ENCODE assay signal across 27 cellular contexts in genomic region chr18:80115035-80115434, GRCh38.
"Had no signal": no experiment of that assay in that cellular context is flagged by ENCODE, and none has a peak within 500 bp of the region (broad histone marks: within the 10 kb centered on the region; RNA-seq: fewer than 3 reads in every experiment).

No MANE protein-coding gene starts in this region.

- H3K36me3 ChIP-seq: uterus had no signal

- H3K9me3 Mint-ChIP-seq: activated CD4-positive, alpha-beta memory T cell treated with anti-CD3 and anti-CD28 coated beads, Interleukin-2, amount 10 ng/mL, durations not matched to agents 7 days and 5 days; activated CD4-positive, alpha-beta T cell treated with anti-CD3 and anti-CD28 coated beads, Interleukin-2, amount 10 ng/mL, durations not matched to agents 24 days and 14 days; activated naive CD4-positive, alpha-beta T cell treated with anti-CD3 and anti-CD28 coated beads, Interleukin-2, amount 50 U/mL, for 24 hours; nephron; stimulated activated effector memory CD8-positive, alpha-beta T cell treated with anti-CD3 and anti-CD28 coated beads, Interleukin-12 subunit alpha, Interleukin-12 subunit beta, amount 100 ng/mL, for 72 hours had no signal

- H3K9ac ChIP-seq: parathyroid adenoma had no signal

- H3K4me3 ChIP-seq: right lobe of liver, skin epidermis, stomach, suprapubic skin, tibial nerve, uterus had no signal

- ATAC-seq: activated CD4-positive, CD25-positive, alpha-beta regulatory T cell treated with anti-CD3 and anti-CD28 coated beads, Interleukin-2, amount 50 U/mL, for 24 hours; activated CD8-positive, alpha-beta memory T cell treated with anti-CD3 and anti-CD28 coated beads, Interleukin-2, amount 10 ng/mL, durations not matched to agents 7 days and 5 days; esophagus mucosa; left ventricle myocardium superior; stimulated activated effector memory CD8-positive, alpha-beta T cell treated with anti-CD3 and anti-CD28 coated beads, Interleukin-12 subunit alpha, Interleukin-12 subunit beta, amount 100 ng/mL, for 72 hours had no signal

- H2AFZ ChIP-seq: parathyroid adenoma had no signal

- H3K27ac Mint-ChIP-seq: activated CD4-positive, alpha-beta memory T cell treated with anti-CD3 and anti-CD28 coated beads, Interleukin-2, amount 10 ng/mL, durations not matched to agents 7 days and 5 days; activated CD4-positive, alpha-beta T cell treated with anti-CD3 and anti-CD28 coated beads, Interleukin-2, amount 10 ng/mL, durations not matched to agents 24 days and 14 days; activated CD8-positive, alpha-beta memory T cell treated with anti-CD3 and anti-CD28 coated beads, Interleukin-2, amount 10 ng/mL, durations not matched to agents 7 days and 5 days; activated naive CD4-positive, alpha-beta T cell treated with anti-CD3 and anti-CD28 coated beads, Interleukin-2, amount 50 U/mL, for 24 hours; nephron; stimulated activated effector memory CD8-positive, alpha-beta T cell treated with anti-CD3 and anti-CD28 coated beads, Interleukin-12 subunit alpha, Interleukin-12 subunit beta, amount 100 ng/mL, for 72 hours had no signal

- H3K27me3 Mint-ChIP-seq: activated CD4-positive, alpha-beta memory T cell treated with anti-CD3 and anti-CD28 coated beads, Interleukin-2, amount 10 ng/mL, durations not matched to agents 7 days and 5 days; activated CD4-positive, alpha-beta T cell treated with anti-CD3 and anti-CD28 coated beads, Interleukin-2, amount 10 ng/mL, durations not matched to agents 24 days and 14 days; activated CD8-positive, alpha-beta memory T cell treated with anti-CD3 and anti-CD28 coated beads, Interleukin-2, amount 10 ng/mL, durations not matched to agents 7 days and 5 days; activated naive CD4-positive, alpha-beta T cell treated with anti-CD3 and anti-CD28 coated beads, Interleukin-2, amount 50 U/mL, for 24 hours had no signal

- H3K27me3 ChIP-seq: brain microvascular endothelial cell, right lobe of liver, stomach, suprapubic skin, tibial nerve, uterus had no signal

- H3K9me3 ChIP-seq: right lobe of liver, stomach, suprapubic skin, tibial nerve, uterus had no signal

- DNase-seq: activated CD4-positive, alpha-beta memory T cell treated with anti-CD3 and anti-CD28 coated beads, Interleukin-2, amount 10 ng/mL, durations not matched to agents 7 days and 5 days; activated CD4-positive, alpha-beta T cell treated with anti-CD3 and anti-CD28 coated beads, Interleukin-2, amount 10 ng/mL, durations not matched to agents 24 days and 14 days; activated CD8-positive, alpha-beta memory T cell treated with anti-CD3 and anti-CD28 coated beads, Interleukin-2, amount 10 ng/mL, durations not matched to agents 7 days and 5 days; activated gamma-delta T cell treated with Interleukin-2 at 50 U/mL for 16 hours; aorta; brain microvascular endothelial cell; central memory CD4-positive, alpha-beta T cell; effector memory CD4-positive, alpha-beta T cell; glutamatergic neuron; hypothalamus; left ventricle myocardium superior; mammary epithelial cell; midbrain; nucleus accumbens; right lobe of liver; stimulated activated CD4-positive, alpha-beta T cell treated with anti-CD3 and anti-CD28 coated beads, Interleukin-1b, Interleukin-23, amount 100 ng/mL, for 48 hours; stomach; uterus had no signal

- H3K27ac ChIP-seq: brain microvascular endothelial cell, parathyroid adenoma, right lobe of liver, skin epidermis, stomach, suprapubic skin, tibial nerve, uterus had no signal

- H3K4me3 Mint-ChIP-seq: activated CD4-positive, alpha-beta memory T cell treated with anti-CD3 and anti-CD28 coated beads, Interleukin-2, amount 10 ng/mL, durations not matched to agents 7 days and 5 days; activated CD4-positive, alpha-beta T cell treated with anti-CD3 and anti-CD28 coated beads, Interleukin-2, amount 10 ng/mL, durations not matched to agents 24 days and 14 days; activated CD8-positive, alpha-beta memory T cell treated with anti-CD3 and anti-CD28 coated beads, Interleukin-2, amount 10 ng/mL, durations not matched to agents 7 days and 5 days; activated naive CD4-positive, alpha-beta T cell treated with anti-CD3 and anti-CD28 coated beads, Interleukin-2, amount 50 U/mL, for 24 hours; nephron; stimulated activated effector memory CD8-positive, alpha-beta T cell treated with anti-CD3 and anti-CD28 coated beads, Interleukin-12 subunit alpha, Interleukin-12 subunit beta, amount 100 ng/mL, for 72 hours had no signal
